ENCODE assay signal across 22 cellular contexts in the genomic region with DNA sequence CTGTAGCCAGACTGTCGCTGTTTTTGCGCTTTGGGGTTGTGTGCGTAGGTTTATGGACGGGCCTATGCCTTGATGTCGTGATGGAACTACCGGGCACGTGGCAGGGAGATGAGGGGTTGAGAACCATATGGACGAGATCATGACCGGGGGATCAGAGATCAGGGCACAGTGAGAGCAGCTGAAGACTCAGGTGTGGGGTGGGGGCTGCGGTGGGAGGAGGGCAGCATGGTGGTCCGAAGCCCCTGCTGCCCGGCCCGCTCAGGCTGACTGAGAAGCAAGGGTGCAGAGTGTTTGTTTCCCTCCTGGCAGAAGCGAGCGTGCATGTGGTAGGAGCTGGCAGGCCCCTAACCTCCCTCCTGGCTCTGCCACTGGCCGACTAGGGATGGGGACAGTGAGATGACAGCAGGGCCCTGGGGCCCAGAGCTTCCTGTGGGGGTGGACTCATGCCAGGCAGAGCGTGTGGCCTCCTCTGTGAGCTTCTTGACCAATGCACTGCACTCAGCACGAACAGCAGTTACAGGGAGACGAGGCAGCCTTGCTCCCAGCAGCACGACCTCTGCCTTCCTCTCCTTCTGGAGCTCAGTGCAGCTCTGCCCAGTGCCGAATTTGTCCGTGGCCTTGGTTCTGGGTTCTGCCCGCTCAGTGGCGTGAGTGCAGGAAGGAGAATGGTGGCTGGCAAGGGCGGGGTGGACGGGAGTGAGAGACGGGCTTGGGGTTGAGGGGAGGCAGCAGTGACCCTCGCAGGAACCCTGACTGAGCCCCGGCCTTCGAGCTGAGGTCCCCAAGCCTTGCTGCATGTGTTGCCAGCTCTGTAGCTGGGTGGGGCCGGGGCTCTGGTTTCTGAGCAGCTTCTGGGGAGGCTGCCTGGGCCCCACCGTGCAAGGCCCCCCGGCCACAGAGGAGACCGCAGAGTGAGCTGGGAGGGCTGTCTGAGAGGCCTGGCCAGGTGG. TPM values are rescaled to one million over a fixed set of nuclear protein-coding genes. Genes with fewer than 3 reads are reported as not detected.
DNase-seq lines count a peak whose midpoint lies in the region; ATAC-seq, FAIRE-seq and TF ChIP-seq lines count a peak whose summit lies in the region.
"Had no signal": no experiment of that assay in that cellular context is flagged by ENCODE, and none has a peak within 500 bp of the region (broad histone marks: within the 10 kb centered on the region; RNA-seq: fewer than 3 reads in every experiment).

No MANE protein-coding gene starts in this region.

- CTCF ChIA-PET in CD4-positive, alpha-beta T cell (lab: Charles Lee), result no interaction called here

- H3K9ac ChIP-seq in endodermal cell (ENCODE audit: extremely low read depth, low read length, poor library complexity, severe bottlenecking), result no peak overlapping the region
- H3K9ac ChIP-seq: KMS-11 had no signal

- peaks cover 16% of the 10 kb centered on the region for H3K9me3 Mint-ChIP-seq in endodermal cell
- peaks cover 17% of the 10 kb centered on the region for H3K9me3 Mint-ChIP-seq in osteocyte (ENCODE audit: unreplicated experiment)
- H3K9me3 Mint-ChIP-seq in CD4-positive, alpha-beta T cell, result peaks cover 6% of the 10 kb centered on the region

- no peaks in the 10 kb centered on the region for H3K27me3 ChIP-seq in H7 (ENCODE audit: control insufficient read depth, insufficient read depth, low read length)
- no peaks in the 10 kb centered on the region for H3K27me3 ChIP-seq in endodermal cell (ENCODE audit: control insufficient read depth, insufficient read depth, low read length, poor library complexity, severe bottlenecking)
- H3K27me3 ChIP-seq in CD4-positive, alpha-beta T cell (ENCODE audit: control insufficient read depth, insufficient read depth, low read length), result no peaks in the 10 kb centered on the region
- H3K27me3 ChIP-seq: testis had no signal

- ATAC-seq in CD4-positive, alpha-beta T cell (ENCODE audit: poor library complexity), result no peak
- no peak for ATAC-seq in GM21447 (IDR thresholded peaks at IDR 0.05; ENCODE audit: unreplicated experiment)
- ATAC-seq: effector memory CD8-positive, alpha-beta T cell had no signal

- H3K27ac ChIP-seq in endodermal cell (ENCODE audit: low read depth, low read length), result no peak overlapping the region
- H3K27ac ChIP-seq in CD4-positive, alpha-beta T cell (ENCODE audit: low read depth, low read length), result no peak overlapping the region
- H3K27ac ChIP-seq: KMS-11, psoas muscle, testis had no signal

- POLR2A ChIA-PET in CD4-positive, alpha-beta T cell (lab: Charles Lee), result no interaction called here

- H3K4me1 Mint-ChIP-seq in endodermal cell (no peaks in the 10 kb centered on the region), osteocyte (ENCODE audit: unreplicated experiment) (no peaks in the 10 kb centered on the region)
- no peaks in the 10 kb centered on the region for H3K4me1 Mint-ChIP-seq in CD4-positive, alpha-beta T cell (ENCODE audit: low read depth)
- H3K4me1 Mint-ChIP-seq: B cell; immature natural killer cell; stimulated activated memory B cell treated with anti-CD40 and anti-IgM and Interleukin-4, amounts not matched to agents 10 μg/mL and 1 μg/mL and 100 μg/mL, for 72 hours had no signal

- no peak for FAIRE-seq in GM12891 (lab: Jason Lieb, UNC)
- FAIRE-seq: H1, small intestine had no signal

- H3K9me3 ChIP-seq in endodermal cell (ENCODE audit: control insufficient read depth, low read length), result peaks cover 12% of the 10 kb centered on the region
- H3K9me3 ChIP-seq in CD4-positive, alpha-beta T cell (ENCODE audit: control insufficient read depth, low read length), result peaks cover 9% of the 10 kb centered on the region
- H3K9me3 ChIP-seq: testis had no signal

- TF ChIP-seq CTCF in endodermal cell (conservative IDR thresholded peaks at IDR 0.05) (no peak), osteocyte (IDR thresholded peaks at IDR 0.05) (no peak)
- no peak for TF ChIP-seq CTCF in CD4-positive, alpha-beta T cell (IDR thresholded peaks at IDR 0.05)

- H3K4me3 ChIP-seq in H7 (ENCODE audit: insufficient read depth, low read depth, low read length), result no peak overlapping the region
- no peak overlapping the region for H3K4me3 ChIP-seq in endodermal cell (ENCODE audit: low read length)
- H3K4me3 ChIP-seq: psoas muscle, testis had no signal

- DNase-seq in activated CD8-positive, alpha-beta memory T cell treated with anti-CD3 and anti-CD28 coated beads for 24 hours, result peak; percentile 49
- DNase-seq in activated CD8-positive, alpha-beta memory T cell treated with anti-CD3 and anti-CD28 coated beads, Interleukin-2, amount 50 U/mL, for 4 hours, result no peak
- peak; percentile 43 for DNase-seq in H7
- DNase-seq in endodermal cell, result peak; percentile 36
- peak; percentile 82 for DNase-seq in osteocyte (ENCODE audit: extremely low spot score, unreplicated experiment)
- DNase-seq in CD4-positive, alpha-beta T cell, result no peak
- DNase-seq in GM12891 (ENCODE audit: insufficient read length, low spot score), result no peak
- DNase-seq: activated CD4-positive, CD25-positive, alpha-beta regulatory T cell; effector memory CD8-positive, alpha-beta T cell; foreskin melanocyte; GF-D8; immature natural killer cell; NCI-H146; OCI-M1; small intestine; testis had no signal

- H3K27ac Mint-ChIP-seq in endodermal cell (no peak overlapping the region), osteocyte (ENCODE audit: unreplicated experiment) (no peak overlapping the region)
- H3K27ac Mint-ChIP-seq in CD4-positive, alpha-beta T cell, result no peak overlapping the region
- H3K27ac Mint-ChIP-seq: B cell; immature natural killer cell; stimulated activated memory B cell treated with anti-CD40 and anti-IgM and Interleukin-4, amounts not matched to agents 10 μg/mL and 1 μg/mL and 100 μg/mL, for 72 hours had no signal

- intact Hi-C loops in CD4-positive, alpha-beta T cell (cut with DNase I, micrococcal nuclease), result no loop called here

- TF ChIP-seq POLR2A in GM12891 (IDR thresholded peaks at IDR 0.05; ENCODE audit: low read depth, low read length), result no peak

- H3K36me3 ChIP-seq in H7 (replicated peaks; ENCODE audit: control insufficient read depth, insufficient read depth, low read length) (no peaks in the 10 kb centered on the region), endodermal cell (ENCODE audit: control insufficient read depth, insufficient read depth, low read length) (no peaks in the 10 kb centered on the region)

- WGBS in endodermal cell (ENCODE audit: insufficient coverage in 1 of 2, insufficient read length in 1 of 2), 2 experiments, result 90 to 92% methylated on average over 17 to 34 of the region's 34 CpGs

- H3K27me3 Mint-ChIP-seq in endodermal cell (ENCODE audit: insufficient read depth) (no peaks in the 10 kb centered on the region), osteocyte (ENCODE audit: unreplicated experiment) (no peaks in the 10 kb centered on the region)
- H3K27me3 Mint-ChIP-seq in CD4-positive, alpha-beta T cell, result no peaks in the 10 kb centered on the region
- H3K27me3 Mint-ChIP-seq: B cell; stimulated activated memory B cell treated with anti-CD40 and anti-IgM and Interleukin-4, amounts not matched to agents 10 μg/mL and 1 μg/mL and 100 μg/mL, for 72 hours had no signal

- no peaks in the 10 kb centered on the region for H3K36me3 Mint-ChIP-seq in endodermal cell (ENCODE audit: low read depth)
- H3K36me3 Mint-ChIP-seq in osteocyte (ENCODE audit: unreplicated experiment), result no peaks in the 10 kb centered on the region
- H3K36me3 Mint-ChIP-seq in CD4-positive, alpha-beta T cell (ENCODE audit: low read depth), result no peaks in the 10 kb centered on the region

- no peak overlapping the region for H3K4me3 Mint-ChIP-seq in endodermal cell
- no peak overlapping the region for H3K4me3 Mint-ChIP-seq in osteocyte (ENCODE audit: unreplicated experiment)
- no peak overlapping the region for H3K4me3 Mint-ChIP-seq in CD4-positive, alpha-beta T cell
- H3K4me3 Mint-ChIP-seq: B cell; effector memory CD8-positive, alpha-beta T cell; immature natural killer cell; stimulated activated memory B cell treated with anti-CD40 and anti-IgM and Interleukin-4, amounts not matched to agents 10 μg/mL and 1 μg/mL and 100 μg/mL, for 72 hours had no signal

- H3K4me1 ChIP-seq in endodermal cell (ENCODE audit: control insufficient read depth, insufficient read depth, low read length), result no peaks in the 10 kb centered on the region
- H3K4me1 ChIP-seq: psoas muscle, testis had no signal

TF ChIP-seq in GM12891, 5 proteins besides CTCF, POLR2A, EP300 and RAD21:
- no peak for TF ChIP-seq POLR2AphosphoS5 (IDR thresholded peaks at IDR 0.05; ENCODE audit: low read depth, low read length)
- TF ChIP-seq SPI1 (IDR thresholded peaks at IDR 0.05; ENCODE audit: low read depth, low read length), result no peak
- no peak for TF ChIP-seq POU2F2 (IDR thresholded peaks at IDR 0.05; ENCODE audit: low read depth, low read length)
- TF ChIP-seq PAX5 (IDR thresholded peaks at IDR 0.05; ENCODE audit: insufficient read depth, low read length, severe bottlenecking), result no peak
- no peak for TF ChIP-seq TAF1 (IDR thresholded peaks at IDR 0.05; ENCODE audit: low read depth, low read length)

RNA-seq across cellular contexts. Expression of gene LRRC3, which starts 22.2 kb away (rescaled TPM):
- 3.8 and 4.6 TPM in 2 replicates for total RNA-seq in H7 (2014; rRNA removed; shearing (Covaris generic))
- total RNA-seq in endodermal cell (10 to 100 TPM; 14.1 to 16.5 TPM), osteocyte (4.0 and 4.2 TPM in 2 replicates)
- 13.7 TPM for polyA plus RNA-seq in endodermal cell (2013, experiment 1 of 2)
- 14.0 TPM for polyA plus RNA-seq in endodermal cell (2013, experiment 2 of 2)
- under 1 TPM; 0.55 to 0.61 TPM for total RNA-seq in CD4-positive, alpha-beta T cell
- 0.37 TPM for polyA plus RNA-seq in GM12891 (2012; ENCODE audit: low read depth, missing spikeins)

Comparison
In these comparisons a context has a peak if more than half of its experiments do, and no peak if none do; other contexts are left out.
1. DNase-seq: peak in activated CD8-positive, alpha-beta memory T cell treated with anti-CD3 and anti-CD28 coated beads for 24 hours (single experiment), H7 (single experiment), endodermal cell (single experiment) and osteocyte (single experiment); none in activated CD8-positive, alpha-beta memory T cell treated with anti-CD3 and anti-CD28 coated beads, Interleukin-2, amount 50 U/mL, for 4 hours (single experiment), CD4-positive, alpha-beta T cell (0 of 10) and GM12891 (single experiment).